Comparison of ENCODE assay signal across 26 cellular contexts in the genomic region with DNA sequence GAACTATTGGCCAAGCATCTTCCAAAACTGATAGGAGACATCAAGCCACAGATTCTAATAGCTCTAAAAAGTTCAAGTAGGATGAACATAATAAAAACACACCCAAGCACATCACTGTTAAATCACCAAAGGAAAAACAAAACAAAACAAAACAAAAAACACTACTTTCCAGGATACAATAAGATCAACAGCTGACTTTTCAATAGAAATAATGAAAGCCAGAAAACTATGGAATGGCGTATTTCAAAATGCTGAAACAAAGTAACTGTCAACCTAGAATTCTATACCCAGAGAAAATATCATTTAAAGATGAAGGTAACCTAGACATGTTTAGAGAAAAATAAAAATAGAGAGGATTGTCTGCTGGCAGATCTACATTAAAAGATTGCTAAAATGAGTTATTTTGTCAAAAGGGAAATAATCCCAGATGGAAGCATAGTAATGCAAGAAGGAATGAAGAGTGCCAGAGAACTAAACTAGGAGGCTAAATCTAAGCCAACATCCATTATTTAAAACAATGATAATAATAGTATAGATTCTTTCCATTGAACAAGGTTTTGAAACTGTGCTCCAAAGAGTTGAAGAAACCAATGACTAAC. TPM values are rescaled to one million over a fixed set of nuclear protein-coding genes. Genes with fewer than 3 reads are reported as not detected.
"Had no signal": no experiment of that assay in that cellular context is flagged by ENCODE, and none has a peak within 500 bp of the region (broad histone marks: within the 10 kb centered on the region; RNA-seq: fewer than 3 reads in every experiment).

No MANE protein-coding gene starts in this region.

- DNase-seq: effector memory CD4-positive, alpha-beta T cell; gastrocnemius medialis; heart right ventricle; hypothalamus; islet precursor cell; mammary epithelial cell; natural killer cell; nucleus accumbens; ovary; small intestine; stimulated activated CD4-positive, alpha-beta T cell treated with anti-CD3 and anti-CD28 coated beads, Interleukin-12 subunit alpha, Interleukin-12 subunit beta, amount 100 ng/mL, for 4 hours; stimulated activated naive CD4-positive, alpha-beta T cell; stomach; substantia nigra; transverse colon had no signal

- H3K9me3 ChIP-seq: ovary had no signal

- H3K36me3 ChIP-seq: gastrocnemius medialis, heart right ventricle, ovary, right atrium auricular region, stomach, thoracic aorta, transverse colon had no signal

- FAIRE-seq: small intestine had no signal

- H3K27ac Mint-ChIP-seq: natural killer cell had no signal

- H3K4me3 Mint-ChIP-seq: natural killer cell, neural crest cell had no signal

- ATAC-seq: gastrocnemius medialis, heart right ventricle, left lobe of liver, natural killer cell had no signal

- H3K27me3 ChIP-seq: esophagus muscularis mucosa, gastrocnemius medialis, heart right ventricle, ovary, right atrium auricular region, stomach, transverse colon had no signal

- H3K4me1 ChIP-seq: esophagus muscularis mucosa, gastrocnemius medialis, heart right ventricle, right atrium auricular region, stomach, transverse colon had no signal

- H3K27ac ChIP-seq: epithelial cell of prostate, esophagus muscularis mucosa, gastrocnemius medialis, heart right ventricle, ovary, right atrium auricular region, stomach, thoracic aorta, transverse colon had no signal

- H3K4me1 Mint-ChIP-seq: natural killer cell, neural crest cell had no signal

- H3K4me3 ChIP-seq: esophagus muscularis mucosa, gastrocnemius medialis, heart right ventricle, ovary, right atrium auricular region, stomach, thoracic aorta, transverse colon had no signal

RNA-seq across cellular contexts. Expression of gene TUBAL3, which starts 13.9 kb away (rescaled TPM):
- total RNA-seq: fibroblast of villous mesenchyme, left lobe of liver, myocyte, natural killer cell, neural crest cell, posterior vena cava, thoracic aorta, ureter had no signal
- polyA plus RNA-seq: ovary had no signal

RNA-seq across cellular contexts. Expression of gene UCN3, which starts 25.9 kb away (rescaled TPM):
- total RNA-seq: esophagus muscularis mucosa, fibroblast of villous mesenchyme, gastrocnemius medialis, heart right ventricle, left lobe of liver, lower leg skin, mammary epithelial cell, myocyte, natural killer cell, neural crest cell, ovary, posterior vena cava, right atrium auricular region, thoracic aorta, ureter had no signal
- polyA plus RNA-seq: heart right ventricle, mammary epithelial cell, ovary had no signal
